ENCODE assay signal across 16 cellular contexts in the genomic region with DNA sequence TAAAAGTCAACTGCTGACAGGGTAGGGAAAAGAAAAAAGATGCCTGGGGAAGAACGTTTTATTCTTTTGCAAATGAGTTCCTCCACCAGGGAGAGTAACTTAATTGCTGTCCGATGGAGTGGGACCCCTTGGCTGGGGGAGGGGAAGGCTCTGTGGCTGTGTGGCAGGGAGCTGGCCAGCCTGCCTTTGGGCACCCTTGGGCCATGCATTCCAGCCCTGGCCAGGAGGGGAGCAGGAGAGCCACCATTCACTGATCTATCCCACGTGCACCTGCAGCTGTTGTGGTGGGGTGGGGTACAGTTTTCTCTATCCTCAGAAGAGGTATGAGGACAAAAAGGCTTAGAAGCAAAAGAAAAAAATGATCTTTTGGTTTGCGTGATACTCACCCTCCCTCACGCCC.
DNase-seq lines count a peak whose midpoint lies in the region; ATAC-seq and TF ChIP-seq lines count a peak whose summit lies in the region.
"Had no signal": no experiment of that assay in that cellular context is flagged by ENCODE, and none has a peak within 500 bp of the region (broad histone marks: within the 10 kb centered on the region; RNA-seq: fewer than 3 reads in every experiment).

No MANE protein-coding gene starts in this region.

- intact Hi-C loops in sciatic nerve (cut with DNase I) = no loop called here

- no peaks in the 10 kb centered on the region for H3K79me2 ChIP-seq in Loucy (ENCODE audit: insufficient read depth, low read length)

- no peaks in the 10 kb centered on the region for H3K9me3 ChIP-seq in Loucy (ENCODE audit: insufficient read depth, low read depth, low read length)

- H3K27me3 ChIP-seq in Loucy (ENCODE audit: insufficient read depth, low read length, poor library complexity, severe bottlenecking) = no peaks in the 10 kb centered on the region

- H3K4me3 ChIP-seq in Loucy (ENCODE audit: low read length, poor library complexity, severe bottlenecking) (no peak overlapping the region), epithelial cell of proximal tubule (ENCODE audit: low read depth, low read length) (no peak overlapping the region)
- H3K4me3 ChIP-seq: smooth muscle cell had no signal

- H3K4me2 ChIP-seq in Loucy (ENCODE audit: low read depth, low read length, poor library complexity, severe bottlenecking) = no peak overlapping the region
- H3K4me2 ChIP-seq: smooth muscle cell had no signal

- H3K36me3 ChIP-seq in Loucy (ENCODE audit: insufficient read depth, low read length) = no peaks in the 10 kb centered on the region

- no peak overlapping the region for H2AFZ ChIP-seq in Loucy (ENCODE audit: low read length)

- H3K9ac ChIP-seq in Loucy (ENCODE audit: low read depth, low read length, poor library complexity, severe bottlenecking) = no peak overlapping the region

- H3K9me2 ChIP-seq in Loucy (replicated peaks; ENCODE audit: low read depth, low read length) = no peaks in the 10 kb centered on the region

- H4K20me1 ChIP-seq in Loucy (ENCODE audit: insufficient read depth, low read length, poor library complexity, severe bottlenecking) = no peaks in the 10 kb centered on the region

- no peak for DNase-seq in epithelial cell of proximal tubule (ENCODE audit: low read depth)
- DNase-seq in sciatic nerve (ENCODE audit: low spot score) = no peak
- no peak for DNase-seq in stimulated activated CD4-positive, alpha-beta T cell treated with anti-CD3 and anti-CD28 coated beads, Interleukin-4, amount 100 ng/mL, for 1 hour
- no peak for DNase-seq in activated CD4-positive, alpha-beta T cell treated with anti-CD3 and anti-CD28 coated beads for 48 hours
- DNase-seq: activated CD4-positive, alpha-beta T cell treated with anti-CD3 and anti-CD28 coated beads, Interleukin-2, amount 10 ng/mL, durations not matched to agents 7 days and 5 days; activated naive CD8-positive, alpha-beta T cell treated with anti-CD3 and anti-CD28 coated beads for 36 hours; activated T-cell treated with anti-CD3 and anti-CD28 coated beads, Interleukin-2, amount 50 U/mL, for 4 hours; central memory CD4-positive, alpha-beta T cell; NCI-H2081 treated with DMSO at 0.1 percent for 48 hours; NCI-H526 treated with DMSO at 0.1 percent for 48 hours; SHP77; stimulated activated naive CD8-positive, alpha-beta T cell treated with anti-CD3 and anti-CD28 coated beads, Interleukin-15, amount 100 ng/mL, for 72 hours had no signal

- H3F3A ChIP-seq in Loucy (ENCODE audit: low read depth) = no peaks in the 10 kb centered on the region

- ATAC-seq in sciatic nerve = peak; percentile 55
- ATAC-seq in HG03039 (IDR thresholded peaks at IDR 0.05; ENCODE audit: unreplicated experiment) = no peak
- ATAC-seq: activated T-cell treated with anti-CD3 and anti-CD28 coated beads, Interleukin-2, amount 50 U/mL, for 4 hours; stimulated activated naive CD8-positive, alpha-beta T cell treated with anti-CD3 and anti-CD28 coated beads, Interleukin-15, amount 100 ng/mL, for 72 hours had no signal

- no peaks in the 10 kb centered on the region for H3K4me1 ChIP-seq in Loucy (ENCODE audit: insufficient read depth, low read length, poor library complexity, severe bottlenecking)

- TF ChIP-seq CTCF in GM12874 (IDR thresholded peaks at IDR 0.05; ENCODE audit: insufficient read depth, low read depth, low read length) (peak; percentile 14; the same call in 1 of the 2 replicates), Loucy (conservative IDR thresholded peaks at IDR 0.05; ENCODE audit: low read length) (peak; percentile 26; the same call in 1 of the 2 replicates), epithelial cell of proximal tubule (conservative IDR thresholded peaks at IDR 0.05; ENCODE audit: low read depth, low read length) (peak; percentile 21)
